ENCODE assay signal across 16 cellular contexts in genomic region chr10:81838950-81839349, GRCh38. TPM values are rescaled to one million over a fixed set of nuclear protein-coding genes. Genes with fewer than 3 reads are reported as not detected.
DNase-seq lines count a peak whose midpoint lies in the region; ATAC-seq and TF ChIP-seq lines count a peak whose summit lies in the region.
"Had no signal": no experiment of that assay in that cellular context is flagged by ENCODE, and none has a peak within 500 bp of the region (broad histone marks: within the 10 kb centered on the region; RNA-seq: fewer than 3 reads in every experiment).

No MANE protein-coding gene starts in this region.

- TF ChIP-seq EP300 in neural cell (conservative IDR thresholded peaks at IDR 0.05; ENCODE audit: poor library complexity, severe bottlenecking) = no peak

- no peak overlapping the region for H3K27ac ChIP-seq in neural cell (ENCODE audit: low read length)
- H3K27ac ChIP-seq: ascending aorta, epithelial cell of prostate had no signal

- no peak overlapping the region for H2AFZ ChIP-seq in neural cell (ENCODE audit: low read depth, low read length)

- H3F3A ChIP-seq in neural cell (ENCODE audit: insufficient read depth, low read length, poor library complexity, severe bottlenecking) = no peaks in the 10 kb centered on the region

- H4K20me1 ChIP-seq in neural cell (ENCODE audit: insufficient read depth) = no peaks in the 10 kb centered on the region

- H3K4me3 Mint-ChIP-seq in activated CD4-positive, alpha-beta T cell treated with anti-CD3 and anti-CD28 coated beads for 36 hours = no peak overlapping the region
- H3K4me3 Mint-ChIP-seq: activated T-cell treated with anti-CD3 and anti-CD28 coated beads, Interleukin-2, amount 50 U/mL, for 24 hours; CD8-positive, alpha-beta memory T cell had no signal

- H3K9ac ChIP-seq in neural cell (ENCODE audit: low read length) = no peak overlapping the region

- CTCF ChIA-PET in activated CD4-positive, alpha-beta T cell treated with anti-CD3 and anti-CD28 coated beads for 36 hours (lab: Charles Lee) = no interaction called here

- no peaks in the 10 kb centered on the region for H3K9me2 ChIP-seq in neural cell (ENCODE audit: insufficient read depth, low read length)

- peak; percentile 85 for TF ChIP-seq RAD21 in neural cell (conservative IDR thresholded peaks at IDR 0.05)

- H3K36me3 Mint-ChIP-seq in activated CD4-positive, alpha-beta T cell treated with anti-CD3 and anti-CD28 coated beads for 36 hours (ENCODE audit: low read depth) = no peaks in the 10 kb centered on the region
- H3K36me3 Mint-ChIP-seq: CD8-positive, alpha-beta memory T cell had no signal

- ATAC-seq in GM21381 (IDR thresholded peaks at IDR 0.05; ENCODE audit: unreplicated experiment) = no peak
- ATAC-seq in activated CD4-positive, alpha-beta T cell treated with anti-CD3 and anti-CD28 coated beads for 36 hours = no peak
- no peak for ATAC-seq in left ventricle myocardium superior

- H3K4me1 Mint-ChIP-seq in activated CD4-positive, alpha-beta T cell treated with anti-CD3 and anti-CD28 coated beads for 36 hours = no peaks in the 10 kb centered on the region
- H3K4me1 Mint-ChIP-seq: CD8-positive, alpha-beta memory T cell had no signal

- peak; percentile 42 for DNase-seq in D341Med (ENCODE audit: low spot score)
- peak; percentile 16 for DNase-seq in HuH-7 (ENCODE audit: low spot score)
- DNase-seq in cardiac fibroblast (ENCODE audit: low read depth in 2 of 2) = no peak
- DNase-seq in central memory CD4-positive, alpha-beta T cell = no peak
- DNase-seq in activated CD4-positive, alpha-beta T cell treated with anti-CD3 and anti-CD28 coated beads for 36 hours = no peak
- DNase-seq in left ventricle myocardium superior = no peak
- DNase-seq: activated CD4-positive, CD25-positive, alpha-beta regulatory T cell; activated T-cell treated with anti-CD3 and anti-CD28 coated beads, Interleukin-2, amount 50 U/mL, for 24 hours; CD8-positive, alpha-beta memory T cell; NCI-H2227 treated with DMSO at 0.1 percent for 48 hours had no signal

- H3K27me3 Mint-ChIP-seq in activated CD4-positive, alpha-beta T cell treated with anti-CD3 and anti-CD28 coated beads for 36 hours = peaks cover 2% of the 10 kb centered on the region
- H3K27me3 Mint-ChIP-seq: activated T-cell treated with anti-CD3 and anti-CD28 coated beads, Interleukin-2, amount 50 U/mL, for 24 hours; CD8-positive, alpha-beta memory T cell had no signal

- POLR2A ChIA-PET in activated CD4-positive, alpha-beta T cell treated with anti-CD3 and anti-CD28 coated beads for 36 hours (lab: Charles Lee) = no interaction called here

- peak; percentile 28 for TF ChIP-seq CTCF in cardiac fibroblast (IDR thresholded peaks at IDR 0.05; ENCODE audit: low read depth, low read length)
- peak; percentile 84 for TF ChIP-seq CTCF in neural cell (IDR thresholded peaks at IDR 0.05; ENCODE audit: poor library complexity, severe bottlenecking)

- no peaks in the 10 kb centered on the region for H3K36me3 ChIP-seq in neural cell (ENCODE audit: insufficient read depth, low read length)
- H3K36me3 ChIP-seq: ascending aorta had no signal

- H3K4me3 ChIP-seq in cardiac fibroblast (replicated peaks in 1 of 2; ENCODE audit: low read depth in 2 of 2, low read length in 2 of 2) = no peak overlapping the region
- no peak overlapping the region for H3K4me3 ChIP-seq in neural cell (ENCODE audit: low read length)
- H3K4me3 ChIP-seq: ascending aorta had no signal

- H3K9me3 Mint-ChIP-seq in activated CD4-positive, alpha-beta T cell treated with anti-CD3 and anti-CD28 coated beads for 36 hours (ENCODE audit: low read depth) = no peaks in the 10 kb centered on the region
- H3K9me3 Mint-ChIP-seq: activated T-cell treated with anti-CD3 and anti-CD28 coated beads, Interleukin-2, amount 50 U/mL, for 24 hours had no signal

- H3K4me2 ChIP-seq in neural cell (ENCODE audit: low read length) = no peak overlapping the region

- H3K79me2 ChIP-seq in neural cell (replicated peaks; ENCODE audit: insufficient read depth, low read length) = no peaks in the 10 kb centered on the region

- intact Hi-C loops in activated CD4-positive, alpha-beta T cell treated with anti-CD3 and anti-CD28 coated beads for 36 hours (cut with DNase I, micrococcal nuclease) = no loop called here
- intact Hi-C loops in left ventricle myocardium superior (cut with micrococcal nuclease) = no loop called here

- H3K9me3 ChIP-seq in neural cell (ENCODE audit: low read length) = no peaks in the 10 kb centered on the region
- H3K9me3 ChIP-seq: ascending aorta had no signal

- H3K27ac Mint-ChIP-seq in activated CD4-positive, alpha-beta T cell treated with anti-CD3 and anti-CD28 coated beads for 36 hours = no peak overlapping the region
- H3K27ac Mint-ChIP-seq: activated T-cell treated with anti-CD3 and anti-CD28 coated beads, Interleukin-2, amount 50 U/mL, for 24 hours; CD8-positive, alpha-beta memory T cell had no signal

- H3K27me3 ChIP-seq in neural cell (ENCODE audit: insufficient read depth, low read depth, low read length) = no peaks in the 10 kb centered on the region
- H3K27me3 ChIP-seq: ascending aorta had no signal

TF ChIP-seq in neural cell, 6 proteins besides CTCF, POLR2A, EP300 and RAD21:
- no peak for TF ChIP-seq TAF1 (IDR thresholded peaks at IDR 0.05; ENCODE audit: low read depth)
- peak; percentile 88 for TF ChIP-seq SMC3 (conservative IDR thresholded peaks at IDR 0.05; ENCODE audit: poor library complexity)

RNA-seq across cellular contexts. Expression of gene NRG3, which starts 36.0 kb away (rescaled TPM):
- polyA plus RNA-seq in neural cell = 12.7 and 14.0 TPM in 2 replicates
- 24.6 and 25.9 TPM in 2 replicates for polyA minus RNA-seq in neural cell
- total RNA-seq in activated CD4-positive, alpha-beta T cell treated with anti-CD3 and anti-CD28 coated beads for 36 hours = not detected
- total RNA-seq in left ventricle myocardium superior = 0.15 TPM
- total RNA-seq: CD8-positive, alpha-beta memory T cell; LHCN-M2; mononuclear cell had no signal
- polyA plus RNA-seq: CD8-positive, alpha-beta memory T cell had no signal

Comparison
In these comparisons a context has a peak if more than half of its experiments do, and no peak if none do; other contexts are left out.
1. DNase-seq: peak in D341Med (single experiment) and HuH-7 (single experiment); none in cardiac fibroblast (0 of 2), central memory CD4-positive, alpha-beta T cell (single experiment), activated CD4-positive, alpha-beta T cell treated with anti-CD3 and anti-CD28 coated beads for 36 hours (single experiment) and left ventricle myocardium superior (single experiment).